20 cellular contexts compared by ENCODE assay signal in genomic region chr19:45023048-45023447, GRCh38. TPM values are rescaled to one million over a fixed set of nuclear protein-coding genes. Genes with fewer than 3 reads are reported as not detected.
A peak's percentile ranks its signal among the peaks of the same experiment; 100 is the strongest.
DNase-seq lines count a peak whose midpoint lies in the region; ATAC-seq and TF ChIP-seq lines count a peak whose summit lies in the region.
"Had no signal": no experiment of that assay in that cellular context is flagged by ENCODE, and none has a peak within 500 bp of the region (broad histone marks: within the 10 kb centered on the region; RNA-seq: fewer than 3 reads in every experiment).

No MANE protein-coding gene starts in this region.

- H3K4me1 Mint-ChIP-seq in activated CD4-positive, alpha-beta T cell treated with anti-CD3 and anti-CD28 coated beads, Interleukin-2, amount 10 ng/mL, durations not matched to agents 7 days and 5 days = no peaks in the 10 kb centered on the region
- H3K4me1 Mint-ChIP-seq in activated CD4-positive, alpha-beta T cell treated with anti-CD3 and anti-CD28 coated beads for 36 hours = no peaks in the 10 kb centered on the region
- H3K4me1 Mint-ChIP-seq in T-helper 17 cell (peaks cover 8% of the 10 kb centered on the region), endothelial cell (ENCODE audit: unreplicated experiment) (no peaks in the 10 kb centered on the region)

- no peak overlapping the region for H3K27ac Mint-ChIP-seq in activated CD4-positive, alpha-beta T cell treated with anti-CD3 and anti-CD28 coated beads, Interleukin-2, amount 10 ng/mL, durations not matched to agents 7 days and 5 days
- H3K27ac Mint-ChIP-seq in activated CD4-positive, alpha-beta T cell treated with anti-CD3 and anti-CD28 coated beads for 36 hours = no peak overlapping the region
- H3K27ac Mint-ChIP-seq in T-helper 17 cell (peak overlapping the region; percentile 86), endothelial cell (ENCODE audit: unreplicated experiment) (no peak overlapping the region)
- H3K27ac Mint-ChIP-seq: B cell had no signal

- intact Hi-C loops in activated CD4-positive, alpha-beta T cell treated with anti-CD3 and anti-CD28 coated beads for 36 hours (cut with DNase I, micrococcal nuclease) = no loop called here
- intact Hi-C loops in A673 (cut with micrococcal nuclease; ENCODE audit: unreplicated experiment) = no loop called here
- intact Hi-C loops in testis (cut with DNase I; ENCODE audit: low total_unique reads) = no loop called here

- H3K27ac ChIP-seq in A673 (ENCODE audit: low read depth, low read length, poor library complexity, severe bottlenecking) (no peak overlapping the region), testis (no peak overlapping the region)
- H3K27ac ChIP-seq: 22Rv1, A549, HL-60 had no signal

- no TSS peak for BruUV-seq in A673 (replicated peaks; lab: Mats Ljungman, UMichigan)

- CTCF ChIA-PET in activated CD4-positive, alpha-beta T cell treated with anti-CD3 and anti-CD28 coated beads, Interleukin-2, amount 10 ng/mL, durations not matched to agents 7 days and 5 days (lab: Charles Lee) = interaction anchor here (0.7 to 1.1 kb wide), 3 partner anchors 16 to 120 kb away, joined by 3 to 4 read pairs (median 3); partner anchors contain the start of gene CLASRP
- CTCF ChIA-PET in activated CD4-positive, alpha-beta T cell treated with anti-CD3 and anti-CD28 coated beads for 36 hours (lab: Charles Lee) = interaction anchor here (0.7 kb wide), 1 partner anchor 416 kb away, joined by 3 read pairs; no protein-coding TSS in a partner anchor
- CTCF ChIA-PET in A673 (lab: Charles Lee) = interaction anchor here (0.7 kb wide), 1 partner anchor 444 kb away, joined by 4 read pairs; no protein-coding TSS in a partner anchor

- no peaks in the 10 kb centered on the region for H3K9me3 Mint-ChIP-seq in activated CD4-positive, alpha-beta T cell treated with anti-CD3 and anti-CD28 coated beads, Interleukin-2, amount 10 ng/mL, durations not matched to agents 7 days and 5 days
- no peaks in the 10 kb centered on the region for H3K9me3 Mint-ChIP-seq in activated CD4-positive, alpha-beta T cell treated with anti-CD3 and anti-CD28 coated beads for 36 hours (ENCODE audit: low read depth)
- H3K9me3 Mint-ChIP-seq in endothelial cell (ENCODE audit: unreplicated experiment) = no peaks in the 10 kb centered on the region
- H3K9me3 Mint-ChIP-seq: CD4-positive, CD25-positive, alpha-beta regulatory T cell had no signal

- H3K36me3 ChIP-seq in A673 (ENCODE audit: insufficient read depth, low read length, poor library complexity, severe bottlenecking) (no peaks in the 10 kb centered on the region), testis (ENCODE audit: low read depth, missing control alignments) (no peaks in the 10 kb centered on the region)

- WGBS in testis, 2 donors = 92 to 98% methylated on average over 4 of the region's 4 CpGs

- H3K36me3 Mint-ChIP-seq in activated CD4-positive, alpha-beta T cell treated with anti-CD3 and anti-CD28 coated beads, Interleukin-2, amount 10 ng/mL, durations not matched to agents 7 days and 5 days (ENCODE audit: low read depth) = peaks cover 5% of the 10 kb centered on the region
- peaks cover 33% of the 10 kb centered on the region for H3K36me3 Mint-ChIP-seq in activated CD4-positive, alpha-beta T cell treated with anti-CD3 and anti-CD28 coated beads for 36 hours (ENCODE audit: low read depth)
- no peaks in the 10 kb centered on the region for H3K36me3 Mint-ChIP-seq in T-helper 17 cell (ENCODE audit: low read depth)
- H3K36me3 Mint-ChIP-seq in endothelial cell (ENCODE audit: low read depth, unreplicated experiment) = peaks cover 6% of the 10 kb centered on the region

- DNase-seq in activated CD4-positive, alpha-beta T cell treated with anti-CD3 and anti-CD28 coated beads, Interleukin-2, amount 10 ng/mL, durations not matched to agents 7 days and 5 days = no peak
- DNase-seq in activated CD4-positive, alpha-beta T cell treated with anti-CD3 and anti-CD28 coated beads for 36 hours = no peak
- DNase-seq in A673 (ENCODE audit: low spot score) (peak; percentile 48), T-helper 17 cell (no peak), endothelial cell (ENCODE audit: low spot score) (no peak), testis (no peak)
- DNase-seq: C1 segment of cervical spinal cord; Caco-2; CD4-positive, CD25-positive, alpha-beta regulatory T cell; H9; IMR-90; KBM-7 had no signal

- no peaks in the 10 kb centered on the region for H3K4me1 ChIP-seq in A673 (ENCODE audit: insufficient read depth, low read length, poor library complexity, severe bottlenecking)
- no peaks in the 10 kb centered on the region for H3K4me1 ChIP-seq in testis
- H3K4me1 ChIP-seq: A549, Caco-2 had no signal

- TF ChIP-seq POLR2A in testis (IDR thresholded peaks at IDR 0.05) = no peak

- peak overlapping the region; percentile 51 for H3K4me3 Mint-ChIP-seq in activated CD4-positive, alpha-beta T cell treated with anti-CD3 and anti-CD28 coated beads, Interleukin-2, amount 10 ng/mL, durations not matched to agents 7 days and 5 days
- H3K4me3 Mint-ChIP-seq in activated CD4-positive, alpha-beta T cell treated with anti-CD3 and anti-CD28 coated beads for 36 hours = no peak overlapping the region
- no peak overlapping the region for H3K4me3 Mint-ChIP-seq in T-helper 17 cell
- H3K4me3 Mint-ChIP-seq in endothelial cell (ENCODE audit: unreplicated experiment) = peak overlapping the region; percentile 25
- H3K4me3 Mint-ChIP-seq: B cell; CD4-positive, CD25-positive, alpha-beta regulatory T cell; H9 had no signal

- H3K27me3 Mint-ChIP-seq in activated CD4-positive, alpha-beta T cell treated with anti-CD3 and anti-CD28 coated beads, Interleukin-2, amount 10 ng/mL, durations not matched to agents 7 days and 5 days = no peaks in the 10 kb centered on the region
- H3K27me3 Mint-ChIP-seq in activated CD4-positive, alpha-beta T cell treated with anti-CD3 and anti-CD28 coated beads for 36 hours = no peaks in the 10 kb centered on the region
- H3K27me3 Mint-ChIP-seq in T-helper 17 cell (no peaks in the 10 kb centered on the region), endothelial cell (ENCODE audit: unreplicated experiment) (peaks cover 2% of the 10 kb centered on the region)
- H3K27me3 Mint-ChIP-seq: B cell; CD4-positive, CD25-positive, alpha-beta regulatory T cell had no signal

- H3K4me3 ChIP-seq in A673 (ENCODE audit: low read depth, low read length, poor library complexity, severe bottlenecking) = no peak overlapping the region
- H3K4me3 ChIP-seq in testis = no peak overlapping the region
- H3K4me3 ChIP-seq: A549 had no signal

- POLR2A ChIA-PET in activated CD4-positive, alpha-beta T cell treated with anti-CD3 and anti-CD28 coated beads, Interleukin-2, amount 10 ng/mL, durations not matched to agents 7 days and 5 days (lab: Charles Lee) = no interaction called here
- POLR2A ChIA-PET in activated CD4-positive, alpha-beta T cell treated with anti-CD3 and anti-CD28 coated beads for 36 hours (lab: Charles Lee) = no interaction called here
- POLR2A ChIA-PET in A673 (lab: Charles Lee; ENCODE audit: low non-redundant PET) = no interaction called here

- H3K9me3 ChIP-seq in A673 (ENCODE audit: low read depth, low read length, poor library complexity, severe bottlenecking) (no peaks in the 10 kb centered on the region), T-helper 17 cell (ENCODE audit: control insufficient read depth, low read length, poor library complexity, severe bottlenecking) (no peaks in the 10 kb centered on the region), testis (no peaks in the 10 kb centered on the region)
- H3K9me3 ChIP-seq: A549, Caco-2 had no signal

- H3K27me3 ChIP-seq in A673 (replicated peaks; ENCODE audit: insufficient read depth, low read depth, low read length, poor library complexity) (no peaks in the 10 kb centered on the region), testis (no peaks in the 10 kb centered on the region)

- TF ChIP-seq CTCF in A673 (conservative IDR thresholded peaks at IDR 0.05; ENCODE audit: low read depth, low read length) (no peak), endothelial cell (IDR thresholded peaks at IDR 0.05; ENCODE audit: unreplicated experiment) (no peak), testis (IDR thresholded peaks at IDR 0.05) (no peak)

- no peak for ATAC-seq in activated CD4-positive, alpha-beta T cell treated with anti-CD3 and anti-CD28 coated beads for 36 hours
- ATAC-seq in T-helper 17 cell = no peak
- ATAC-seq in GM21423 (IDR thresholded peaks at IDR 0.05; ENCODE audit: unreplicated experiment) = no peak
- no peak for ATAC-seq in HG03025 (IDR thresholded peaks at IDR 0.05; ENCODE audit: low FRiP score, unreplicated experiment)
- ATAC-seq: A549 had no signal

RNA-seq across cellular contexts. Expression of gene CLASRP, which starts 15.8 kb away (rescaled TPM):
- total RNA-seq in activated CD4-positive, alpha-beta T cell treated with anti-CD3 and anti-CD28 coated beads, Interleukin-2, amount 10 ng/mL, durations not matched to agents 7 days and 5 days = 100 to 1,000 TPM; 101 to 109 TPM
- total RNA-seq in activated CD4-positive, alpha-beta T cell treated with anti-CD3 and anti-CD28 coated beads for 36 hours = 100 to 1,000 TPM; 101 to 103 TPM
- 104 and 109 TPM in 2 replicates for total RNA-seq in A673 (2021)
- 100 to 1,000 TPM; 153 to 163 TPM for total RNA-seq in T-helper 17 cell
- 72.2 TPM for total RNA-seq in endothelial cell (ENCODE audit: unreplicated experiment)
- total RNA-seq in testis = 100 to 1,000 TPM; 113 to 132 TPM
- 76.1 TPM for polyA plus RNA-seq in testis (ENCODE audit: insufficient read depth, low read depth, low replicate concordance)

RNA-seq across cellular contexts. Expression of gene RELB, which starts 21.8 kb away (rescaled TPM):
- 10 to 100 TPM; 16.8 to 20.0 TPM for total RNA-seq in activated CD4-positive, alpha-beta T cell treated with anti-CD3 and anti-CD28 coated beads, Interleukin-2, amount 10 ng/mL, durations not matched to agents 7 days and 5 days
- 10 to 100 TPM; 43.8 to 51.2 TPM for total RNA-seq in activated CD4-positive, alpha-beta T cell treated with anti-CD3 and anti-CD28 coated beads for 36 hours
- total RNA-seq in A673 (2021) (11.9 and 13.1 TPM in 2 replicates), T-helper 17 cell (100 to 1,000 TPM; 128 to 136 TPM), endothelial cell (ENCODE audit: unreplicated experiment) (8.2 TPM), testis (1 to 10 TPM; 9.1 to 9.7 TPM)
- 10.1 TPM for polyA plus RNA-seq in testis (ENCODE audit: insufficient read depth, low read depth, low replicate concordance)

RNA-seq across cellular contexts. Expression of gene ZNF296, which starts 53.2 kb away (rescaled TPM):
- 1 to 10 TPM; 4.0 to 4.1 TPM for total RNA-seq in activated CD4-positive, alpha-beta T cell treated with anti-CD3 and anti-CD28 coated beads, Interleukin-2, amount 10 ng/mL, durations not matched to agents 7 days and 5 days
- 1 to 10 TPM; 3.1 to 4.8 TPM for total RNA-seq in activated CD4-positive, alpha-beta T cell treated with anti-CD3 and anti-CD28 coated beads for 36 hours
- total RNA-seq in A673 (2021) = 2.9 and 3.0 TPM in 2 replicates
- 1 to 10 TPM; 3.4 to 3.5 TPM for total RNA-seq in T-helper 17 cell
- 0.54 TPM for total RNA-seq in endothelial cell (ENCODE audit: unreplicated experiment)
- 1 to 10 TPM; 5.8 to 6.7 TPM for total RNA-seq in testis
- 3.0 TPM for polyA plus RNA-seq in testis (ENCODE audit: insufficient read depth, low read depth, low replicate concordance)
- total RNA-seq: HT1080, IMR-90 had no signal
- polyA plus RNA-seq: AG04450 had no signal

RNA-seq across cellular contexts. Expression of gene GEMIN7, which starts 56.0 kb away (rescaled TPM):
- 10 to 100 TPM; 27.1 to 30.0 TPM for total RNA-seq in activated CD4-positive, alpha-beta T cell treated with anti-CD3 and anti-CD28 coated beads, Interleukin-2, amount 10 ng/mL, durations not matched to agents 7 days and 5 days
- total RNA-seq in activated CD4-positive, alpha-beta T cell treated with anti-CD3 and anti-CD28 coated beads for 36 hours = 10 to 100 TPM; 35.4 to 35.5 TPM
- total RNA-seq in A673 (2021) (34.0 and 34.5 TPM in 2 replicates), T-helper 17 cell (1 to 10 TPM; 8.8 TPM), endothelial cell (ENCODE audit: unreplicated experiment) (30.8 TPM), testis (10 to 100 TPM in 1 of 2 donors, 1 to 10 TPM in 1; 7.6 to 13.5 TPM)
- polyA plus RNA-seq in testis (ENCODE audit: insufficient read depth, low read depth, low replicate concordance) = 9.7 TPM

Comparison
In these comparisons a context has a peak if more than half of its experiments do, and no peak if none do; other contexts are left out.
1. H3K4me3 Mint-ChIP-seq: peak in activated CD4-positive, alpha-beta T cell treated with anti-CD3 and anti-CD28 coated beads, Interleukin-2, amount 10 ng/mL, durations not matched to agents 7 days and 5 days (single experiment) and endothelial cell (single experiment); none in activated CD4-positive, alpha-beta T cell treated with anti-CD3 and anti-CD28 coated beads for 36 hours (single experiment) and T-helper 17 cell (single experiment).